ENCODE assay signal across 8 cellular contexts in genomic region chrX:46758956-46759644, GRCh38. TPM values are rescaled to one million over a fixed set of nuclear protein-coding genes. Genes with fewer than 3 reads are reported as not detected.
DNase-seq lines count a peak whose midpoint lies in the region; ATAC-seq lines count a peak whose summit lies in the region.

TSS of gene SLC9A7 (minus strand) at chrX:46759118. CDS start at chrX:46759029, 89 bp downstream.

- H3K27me3 ChIP-seq in HUES64 (ENCODE audit: insufficient read depth, low read length), result no peaks in the 10 kb centered on the region; the same call in 1 of the 2 replicates

- peaks cover 0 to 14% (median 7%) of the 10 kb centered on the region in 7 donors for H3K9me3 Mint-ChIP-seq in naive B cell
- no peaks in the 10 kb centered on the region for H3K9me3 Mint-ChIP-seq in stimulated activated memory B cell treated with anti-CD40 and anti-IgM and Interleukin-4, amounts not matched to agents 10 μg/mL and 1 μg/mL and 100 μg/mL, for 72 hours

- H3K9ac ChIP-seq in HUES64 (ENCODE audit: low read depth, low read length), result peak within 1 kb of the TSS; percentile 59

- peaks cover 12% of the 10 kb centered on the region for H3K4me1 ChIP-seq in HUES64 (ENCODE audit: insufficient read depth, low read length)

- H3K27me3 Mint-ChIP-seq in naive B cell, result no peaks in the 10 kb centered on the region
- no peaks in the 10 kb centered on the region for H3K27me3 Mint-ChIP-seq in stimulated activated memory B cell treated with anti-CD40 and anti-IgM and Interleukin-4, amounts not matched to agents 10 μg/mL and 1 μg/mL and 100 μg/mL, for 72 hours

- no peaks in the 10 kb centered on the region for H3K9me3 ChIP-seq in HUES64 (ENCODE audit: insufficient read depth, low read depth, low read length)

- peak within 1 kb of the TSS; percentile 96 to 99 (median 97) for H3K4me3 Mint-ChIP-seq in naive B cell
- H3K4me3 Mint-ChIP-seq in stimulated activated memory B cell treated with anti-CD40 and anti-IgM and Interleukin-4, amounts not matched to agents 10 μg/mL and 1 μg/mL and 100 μg/mL, for 72 hours, result peak within 1 kb of the TSS; percentile 98

- H3K36me3 ChIP-seq in HUES64 (ENCODE audit: insufficient read depth, low read length), result no peaks in the 10 kb centered on the region

- H3K4me1 Mint-ChIP-seq in naive B cell, result peaks cover 22 to 44% (median 25%) of the 10 kb centered on the region in 3 donors
- H3K4me1 Mint-ChIP-seq in stimulated activated memory B cell treated with anti-CD40 and anti-IgM and Interleukin-4, amounts not matched to agents 10 μg/mL and 1 μg/mL and 100 μg/mL, for 72 hours, result peaks cover 26% of the 10 kb centered on the region

- ATAC-seq in GM21423 (IDR thresholded peaks at IDR 0.05; ENCODE audit: unreplicated experiment) (peak; percentile 62), esophagus mucosa (peak; percentile 85), naive B cell (ENCODE audit: low read depth in 2 of 2) (peak; percentile 59 to 66)
- ATAC-seq in stimulated activated memory B cell treated with anti-CD40 and anti-IgM and Interleukin-4, amounts not matched to agents 10 μg/mL and 1 μg/mL and 100 μg/mL, for 72 hours, result peak; percentile 87

- peak within 1 kb of the TSS; percentile 71 for H3K4me3 ChIP-seq in HUES64 (ENCODE audit: low read length)

- peak; percentile 83 for DNase-seq in D341Med (ENCODE audit: low spot score)
- DNase-seq in OCI-M2 (lab: John Stamatoyannopoulos, UW; ENCODE audit: unreplicated experiment), result peak; percentile 68
- peak; percentile 76 for DNase-seq in activated T-cell treated with anti-CD3 and anti-CD28 coated beads for 48 hours (ENCODE audit: low read depth)
- DNase-seq in naive B cell, result peak; percentile 76

- WGBS in HUES64, result under 1% methylated on average over 80 of the region's 85 CpGs

- H3K27ac ChIP-seq in HUES64 (ENCODE audit: low read depth, low read length), result no peak within 1 kb of the TSS

- H3K27ac Mint-ChIP-seq in naive B cell, result peak within 1 kb of the TSS; percentile 84 to 96 (median 94)
- peak within 1 kb of the TSS; percentile 87 for H3K27ac Mint-ChIP-seq in stimulated activated memory B cell treated with anti-CD40 and anti-IgM and Interleukin-4, amounts not matched to agents 10 μg/mL and 1 μg/mL and 100 μg/mL, for 72 hours

- peaks cover 0 to 8% of the 10 kb centered on the region in 2 donors for H3K36me3 Mint-ChIP-seq in naive B cell
- peaks cover 21% of the 10 kb centered on the region for H3K36me3 Mint-ChIP-seq in stimulated activated memory B cell treated with anti-CD40 and anti-IgM and Interleukin-4, amounts not matched to agents 10 μg/mL and 1 μg/mL and 100 μg/mL, for 72 hours

RNA-seq across cellular contexts. Expression of gene SLC9A7, which starts in this region (rescaled TPM):
- polyA plus RNA-seq in HUES64 (2013, experiment 1 of 2), result 4.7 TPM
- 4.0 TPM for polyA plus RNA-seq in HUES64 (2013, experiment 2 of 2)
- 6.3 TPM for total RNA-seq in esophagus mucosa
- polyA plus RNA-seq in naive B cell (ENCODE audit: low read depth in 6 of 6), result 10 to 100 TPM; 13.5 to 60.6 (median 42.5) TPM
